14 cellular contexts compared by ENCODE assay signal in the genomic region with DNA sequence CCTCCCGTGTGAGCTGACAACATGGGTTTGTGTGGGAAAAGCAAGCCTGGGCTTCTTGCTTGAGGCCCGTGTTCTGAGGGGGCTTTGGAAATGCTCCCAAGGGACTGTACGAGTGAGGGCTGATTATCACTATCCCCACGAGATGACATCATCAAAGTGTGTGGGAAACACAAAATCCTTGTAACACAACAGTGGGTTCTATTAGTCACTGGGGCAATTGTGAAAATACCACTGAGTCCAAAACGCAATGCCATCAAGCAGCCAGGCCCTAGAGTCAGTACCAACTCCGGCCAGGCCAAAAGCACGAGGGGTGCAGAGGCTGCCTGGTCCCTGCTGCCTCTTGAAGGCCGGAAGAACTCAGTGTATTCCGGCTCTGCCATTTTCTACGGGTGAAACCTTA. TPM values are rescaled to one million over a fixed set of nuclear protein-coding genes. Genes with fewer than 3 reads are reported as not detected.
DNase-seq lines count a peak whose midpoint lies in the region; ATAC-seq, FAIRE-seq and TF ChIP-seq lines count a peak whose summit lies in the region.
"Had no signal": no experiment of that assay in that cellular context is flagged by ENCODE, and none has a peak within 500 bp of the region (broad histone marks: within the 10 kb centered on the region; RNA-seq: fewer than 3 reads in every experiment).

No MANE protein-coding gene starts in this region.

- H2AK5ac ChIP-seq in H1 (ENCODE audit: low read depth, low read length): no peak overlapping the region

- H3K4me1 Mint-ChIP-seq in nephron: peaks cover 71% of the 10 kb centered on the region

- intact Hi-C loops in PC-3 (cut with micrococcal nuclease): no loop called here

- no peak overlapping the region for H3K4ac ChIP-seq in H1 (replicated peaks; ENCODE audit: insufficient read length, low read depth, low read length)

- TF ChIP-seq CTCF in AG10803 (conservative IDR thresholded peaks at IDR 0.05; ENCODE audit: low read length) (no peak), OCI-LY1 (IDR thresholded peaks at IDR 0.05; ENCODE audit: low read length) (no peak), H1 (IDR thresholded peaks at IDR 0.05; ENCODE audit: control extremely low read depth in 1 of 3, insufficient read depth in 1 of 3, low read depth in 1 of 3, low read length in 3 of 3) (no peak), nephron (IDR thresholded peaks at IDR 0.05; ENCODE audit: unreplicated experiment in 3 of 3) (no peak), PC-3 (conservative IDR thresholded peaks at IDR 0.05; ENCODE audit: low read depth, low read length) (no peak), MM.1S (IDR thresholded peaks at IDR 0.05; ENCODE audit: low read length) (no peak)

- peaks cover 4% of the 10 kb centered on the region for H3K4me1 ChIP-seq in OCI-LY1 (ENCODE audit: insufficient read depth, low read length, severe bottlenecking)
- peaks cover 0 to 1% (median 0%) of the 10 kb centered on the region in 4 experiments; a peak in 4 of 7 replicates for H3K4me1 ChIP-seq in H1 (replicated peaks in 1 of 4; ENCODE audit: control insufficient read depth in 3 of 4, insufficient read depth in 4 of 4, low read length in 3 of 4)
- H3K4me1 ChIP-seq in PC-3 (ENCODE audit: insufficient read depth, low read length): no peaks in the 10 kb centered on the region
- peaks cover 3% of the 10 kb centered on the region for H3K4me1 ChIP-seq in MM.1S (ENCODE audit: low read length)

- peak overlapping the region; percentile 6 for H3K27ac ChIP-seq in OCI-LY1 (ENCODE audit: low read depth, low read length, poor library complexity, severe bottlenecking)
- no peak overlapping the region for H3K27ac ChIP-seq in H1 (ENCODE audit: low read depth, low read length)
- H3K27ac ChIP-seq in PC-3 (ENCODE audit: low read length): no peak overlapping the region
- no peak overlapping the region for H3K27ac ChIP-seq in MM.1S (ENCODE audit: low read length)
- H3K27ac ChIP-seq: ascending aorta, C4-2B had no signal

- no peak for ATAC-seq in PC-3
- no peak for ATAC-seq in HG03442 (IDR thresholded peaks at IDR 0.05; ENCODE audit: unreplicated experiment)
- ATAC-seq: HCT116 had no signal

- CTCF ChIA-PET in H1 (lab: Charles Lee; ENCODE audit: partially characterized antibody) (interaction anchor here (0.6 to 2.5 kb wide), 9 partner anchors 8 to 1322 kb away, joined by 3 to 10 read pairs (median 3); no protein-coding TSS in a partner anchor), PC-3 (lab: Charles Lee) (no interaction called here)

- TF ChIP-seq POLR2A in H1 (IDR thresholded peaks at IDR 0.05; ENCODE audit: control extremely low read depth in 1 of 2, low read depth in 2 of 2, low read length in 2 of 2): no peak

- peak overlapping the region; percentile 91 to 98 (median 97) for H3K27ac Mint-ChIP-seq in nephron

- H3K4me3 Mint-ChIP-seq in nephron: no peak overlapping the region

- BruUV-seq in PC-3 (replicated peaks; lab: Mats Ljungman, UMichigan): no TSS peak

- H3K4me3 ChIP-seq in AG10803 (ENCODE audit: low read length) (no peak overlapping the region), OCI-LY1 (ENCODE audit: low read depth, low read length, poor library complexity, severe bottlenecking) (no peak overlapping the region), H1 (ENCODE audit: extremely low read depth in 1 of 4, insufficient read depth in 2 of 4, low read depth in 3 of 4, low read length in 4 of 4) (no peak overlapping the region), PC-3 (ENCODE audit: low read length) (no peak overlapping the region), MM.1S (ENCODE audit: low read length) (no peak overlapping the region), MG63 (no peak overlapping the region)
- H3K4me3 ChIP-seq: ascending aorta had no signal

- no peak for TF ChIP-seq EP300 in H1 (IDR thresholded peaks at IDR 0.05; ENCODE audit: borderline replicate concordance in 1 of 2, low read depth in 2 of 2, low read length in 2 of 2)

- DNase-seq in AG10803 (ENCODE audit: low read depth) (peak; percentile 47), H1 (ENCODE audit: low read depth in 1 of 2, low spot score in 2 of 2) (no peak), PC-3 (no peak), MM.1S (no peak), MG63 (no peak)
- DNase-seq: NCI-H146, NCI-H774, retina had no signal

- H4K8ac ChIP-seq in H1 (ENCODE audit: extremely low read depth, insufficient read depth, low read length): no peak overlapping the region

- peaks cover 39% of the 10 kb centered on the region for H3K36me3 Mint-ChIP-seq in nephron (ENCODE audit: low read depth)

- 85% methylated on average over 10 of the region's 10 CpGs; no CpG with 5 or more reads in 1 of the 2 experiments for WGBS in H1 (ENCODE audit: extremely low coverage in 1 of 2, insufficient coverage in 1 of 2, insufficient read length in 1 of 2, insufficient replicate concordance in 2 of 2, low coverage in 1 of 2, low lambda C conversion rate in 2 of 2, missing lambda C conversion rate in 1 of 2), 2 experiments

- H3K9me3 Mint-ChIP-seq in nephron: no peaks in the 10 kb centered on the region

- no peak overlapping the region for H2BK15ac ChIP-seq in H1 (ENCODE audit: low read length)

- FAIRE-seq in H1 (lab: Jason Lieb, UNC): no peak

- POLR2A ChIA-PET in H1 (lab: Charles Lee; ENCODE audit: partially characterized antibody): interaction anchor here (0.6 to 1.9 kb wide), 3 partner anchors 8 to 115 kb away, joined by 3 to 4 read pairs (median 4); no protein-coding TSS in a partner anchor
- POLR2A ChIA-PET in PC-3 (lab: Charles Lee; ENCODE audit: unreplicated experiment): no interaction called here

- H3K23me2 ChIP-seq in H1 (ENCODE audit: low read depth, low read length): no peaks in the 10 kb centered on the region

- no peak overlapping the region for H3K23ac ChIP-seq in H1 (ENCODE audit: insufficient read length)

- no peak overlapping the region for H3K56ac ChIP-seq in H1 (replicated peaks; ENCODE audit: insufficient read length, low read depth, low read length)

- no peak overlapping the region for H4K5ac ChIP-seq in H1 (ENCODE audit: insufficient read length, low read depth, low read length)

- H3K79me1 ChIP-seq in H1 (ENCODE audit: low read depth, low read length): peaks cover 21% of the 10 kb centered on the region

- H2BK120ac ChIP-seq in H1 (replicated peaks; ENCODE audit: low read depth, low read length): no peak overlapping the region

- no peak overlapping the region for H2BK20ac ChIP-seq in H1 (ENCODE audit: low read length)

- no peak overlapping the region for H3K4me2 ChIP-seq in OCI-LY1 (ENCODE audit: low read length)
- no peak overlapping the region for H3K4me2 ChIP-seq in H1 (ENCODE audit: insufficient read depth in 1 of 2, low read depth in 2 of 2, low read length in 2 of 2)
- no peak overlapping the region for H3K4me2 ChIP-seq in PC-3 (ENCODE audit: low read length)
- H3K4me2 ChIP-seq in MM.1S (ENCODE audit: low read depth, low read length): no peak overlapping the region

- no peaks in the 10 kb centered on the region for H3K9me3 ChIP-seq in OCI-LY1 (ENCODE audit: low read length)
- no peaks in the 10 kb centered on the region for H3K9me3 ChIP-seq in H1 (ENCODE audit: insufficient read depth in 2 of 2, low read depth in 1 of 2, low read length in 1 of 2)
- H3K9me3 ChIP-seq in PC-3 (ENCODE audit: low read length): no peaks in the 10 kb centered on the region
- H3K9me3 ChIP-seq in MM.1S (replicated peaks; ENCODE audit: insufficient read depth, low read length): no peaks in the 10 kb centered on the region
- H3K9me3 ChIP-seq in MG63: no peaks in the 10 kb centered on the region
- H3K9me3 ChIP-seq: ascending aorta had no signal

- H2AFZ ChIP-seq in OCI-LY1 (ENCODE audit: low read length) (no peak overlapping the region), H1 (ENCODE audit: low read length) (no peak overlapping the region), PC-3 (ENCODE audit: low read length) (no peak overlapping the region), MM.1S (ENCODE audit: low read length) (no peak overlapping the region)

- H3K9ac ChIP-seq in OCI-LY1 (ENCODE audit: low read length): no peak overlapping the region
- H3K9ac ChIP-seq in H1 (replicated peaks in 1 of 4; ENCODE audit: extremely low read depth in 1 of 4, low read depth in 3 of 4, low read length in 3 of 4): 0 out of 7 replicates have a peak overlapping the region, but pooled peaks of 1 of the 4 experiments have one; percentile 11
- no peak overlapping the region for H3K9ac ChIP-seq in PC-3 (ENCODE audit: low read length)
- H3K9ac ChIP-seq in MM.1S (ENCODE audit: low read length): no peak overlapping the region

- H3K9me2 ChIP-seq in OCI-LY1 (ENCODE audit: low read depth, low read length) (no peaks in the 10 kb centered on the region), PC-3 (replicated peaks; ENCODE audit: low read length) (no peaks in the 10 kb centered on the region), MM.1S (replicated peaks; ENCODE audit: insufficient read depth, low read length) (no peaks in the 10 kb centered on the region)

- H3K18ac ChIP-seq in H1 (ENCODE audit: extremely low read depth, low read length): no peak overlapping the region

- H4K20me1 ChIP-seq in OCI-LY1 (ENCODE audit: insufficient read depth, low read length): no peaks in the 10 kb centered on the region
- H4K20me1 ChIP-seq in H1 (replicated peaks in 1 of 2; ENCODE audit: control insufficient read depth in 1 of 2, insufficient read depth in 2 of 2, low read length in 2 of 2): peaks cover 30 to 35% of the 10 kb centered on the region in 2 experiments
- H4K20me1 ChIP-seq in PC-3 (ENCODE audit: low read length): peaks cover 13% of the 10 kb centered on the region; the same call in 1 of the 2 replicates
- 0 out of 2 replicates have a peak, but pooled peaks cover 3% of the 10 kb centered on the region for H4K20me1 ChIP-seq in MM.1S (ENCODE audit: insufficient read depth, low read length)

- peaks cover 43% of the 10 kb centered on the region for H3K36me3 ChIP-seq in OCI-LY1 (ENCODE audit: insufficient read depth, low read length)
- H3K36me3 ChIP-seq in H1 (ENCODE audit: control insufficient read depth in 2 of 4, insufficient read depth in 4 of 4, low read length in 3 of 4): peaks cover 0 to 21% (median 9%) of the 10 kb centered on the region in 4 experiments; a peak in 5 of 8 replicates
- H3K36me3 ChIP-seq in PC-3 (ENCODE audit: low read depth, low read length): peaks cover 40% of the 10 kb centered on the region
- peaks cover 4% of the 10 kb centered on the region; the same call in 1 of the 2 replicates for H3K36me3 ChIP-seq in MM.1S (replicated peaks; ENCODE audit: insufficient read depth, low read length)
- no peaks in the 10 kb centered on the region; the same call in 1 of the 2 replicates for H3K36me3 ChIP-seq in MG63

- H3K79me2 ChIP-seq in OCI-LY1 (ENCODE audit: insufficient read depth, low read length): no peaks in the 10 kb centered on the region; the same call in 1 of the 2 replicates
- H3K79me2 ChIP-seq in H1 (ENCODE audit: control insufficient read depth in 1 of 2, insufficient read depth in 2 of 2, low read length in 2 of 2): peaks cover 0 to 61% of the 10 kb centered on the region in 2 experiments; a peak in 3 of 4 replicates
- H3K79me2 ChIP-seq in PC-3 (ENCODE audit: low read length): peaks cover 63% of the 10 kb centered on the region
- H3K79me2 ChIP-seq in MM.1S (ENCODE audit: low read length): peaks cover 94% of the 10 kb centered on the region

- H3K14ac ChIP-seq in H1 (ENCODE audit: insufficient read length): no peak overlapping the region

- H3K27me3 Mint-ChIP-seq in nephron (ENCODE audit: low read depth): no peaks in the 10 kb centered on the region

- no peak overlapping the region for H4K91ac ChIP-seq in H1 (replicated peaks; ENCODE audit: insufficient read length, low read length)

- H3F3A ChIP-seq in OCI-LY1 (ENCODE audit: insufficient read depth, low read length): no peaks in the 10 kb centered on the region
- H3F3A ChIP-seq in PC-3 (ENCODE audit: low read length, unreplicated experiment): no peaks in the 10 kb centered on the region
- H3F3A ChIP-seq in MM.1S (ENCODE audit: insufficient read depth, low read length): peaks cover 2% of the 10 kb centered on the region; the same call in 1 of the 2 replicates

- H2BK12ac ChIP-seq in H1 (ENCODE audit: low read depth, low read length): no peak overlapping the region

- no peak for TF ChIP-seq RAD21 in H1 (IDR thresholded peaks at IDR 0.05 in 1 of 2, conservative IDR thresholded peaks at IDR 0.05 in 1 of 2; ENCODE audit: low read depth in 2 of 2, low read length in 2 of 2)

- H2BK5ac ChIP-seq in H1 (ENCODE audit: low read depth, low read length): 0 out of 2 replicates have a peak overlapping the region, but pooled peaks have one; percentile 24

- no peaks in the 10 kb centered on the region for H3K27me3 ChIP-seq in OCI-LY1 (ENCODE audit: insufficient read depth, low read length)
- H3K27me3 ChIP-seq in H1 (replicated peaks in 1 of 4; ENCODE audit: control insufficient read depth in 3 of 4, extremely low read depth in 1 of 4, insufficient read depth in 3 of 4, low read length in 3 of 4): no peaks in the 10 kb centered on the region
- H3K27me3 ChIP-seq in PC-3 (ENCODE audit: low read length): no peaks in the 10 kb centered on the region
- no peaks in the 10 kb centered on the region for H3K27me3 ChIP-seq in MM.1S (replicated peaks; ENCODE audit: insufficient read depth, low read length)
- no peaks in the 10 kb centered on the region for H3K27me3 ChIP-seq in MG63
- H3K27me3 ChIP-seq: ascending aorta had no signal

RNA-seq across cellular contexts. Expression of gene CAPS, which starts 29.6 kb away (rescaled TPM):
- 1.8 and 2.1 TPM in 2 replicates for total RNA-seq in H1 (2021; fragmentation: NEBNext Ultra II Directional; extraction: Animal tissue kit (Norgen Biotek cat#: 25700))
- 2.4 and 4.2 TPM in 2 replicates for polyA plus RNA-seq in H1 (2011; rRNA removed)
- 4.2 TPM for polyA plus RNA-seq in H1 (2011; cell fraction: cytosol; rRNA removed)
- polyA plus RNA-seq in H1 (2011; cell fraction: nucleus; rRNA removed): 8.2 TPM
- 1.9 to 3.7 TPM (median 2.8 TPM) in 4 replicates for polyA plus RNA-seq in H1 (2012, experiment 1 of 2)
- polyA plus RNA-seq in H1 (2012, experiment 2 of 2): 1.7 TPM
- 2.1 TPM for polyA plus RNA-seq in H1 (2013, experiment 1 of 2)
- polyA plus RNA-seq in H1 (2013, experiment 2 of 2): 1.4 TPM
- 0.24 and 0.47 TPM in 2 replicates for polyA minus RNA-seq in H1 (2011; rRNA and poly(A)+ RNA removed)
- 0.66 TPM for polyA minus RNA-seq in H1 (2011; cell fraction: cytosol; rRNA and poly(A)+ RNA removed)
- 1.1 TPM for polyA minus RNA-seq in H1 (2011; cell fraction: nucleus; rRNA and poly(A)+ RNA removed)
- total RNA-seq in PC-3 (2014; rRNA removed): 255 and 280 TPM in 2 replicates
- total RNA-seq in MG63 (2014; rRNA removed; shearing (Covaris generic); ENCODE audit: low replicate concordance): 0.30 and 0.36 TPM in 2 replicates

RNA-seq across cellular contexts. Expression of gene RANBP3, which starts 34.3 kb away (rescaled TPM):
- 87.0 and 95.4 TPM in 2 replicates for total RNA-seq in H1 (2021; fragmentation: NEBNext Ultra II Directional; extraction: Animal tissue kit (Norgen Biotek cat#: 25700))
- 122 and 159 TPM in 2 replicates for polyA plus RNA-seq in H1 (2011; rRNA removed)
- polyA plus RNA-seq in H1 (2011; cell fraction: cytosol; rRNA removed): 120 TPM
- 149 TPM for polyA plus RNA-seq in H1 (2011; cell fraction: nucleus; rRNA removed)
- polyA plus RNA-seq in H1 (2012, experiment 1 of 2): 62.4 to 96.0 TPM (median 89.7 TPM) in 4 replicates
- 57.9 TPM for polyA plus RNA-seq in H1 (2012, experiment 2 of 2)
- 102 TPM for polyA plus RNA-seq in H1 (2013, experiment 1 of 2)
- polyA plus RNA-seq in H1 (2013, experiment 2 of 2): 98.7 TPM
- 52.2 and 53.3 TPM in 2 replicates for polyA minus RNA-seq in H1 (2011; rRNA and poly(A)+ RNA removed)
- polyA minus RNA-seq in H1 (2011; cell fraction: cytosol; rRNA and poly(A)+ RNA removed): 65.6 TPM
- polyA minus RNA-seq in H1 (2011; cell fraction: nucleus; rRNA and poly(A)+ RNA removed): 34.1 TPM
- total RNA-seq in PC-3 (2014; rRNA removed): 114 and 153 TPM in 2 replicates
- total RNA-seq in MG63 (2014; rRNA removed; shearing (Covaris generic); ENCODE audit: low replicate concordance): 43.4 and 54.4 TPM in 2 replicates

RNA-seq across cellular contexts. Expression of gene VMAC, which starts 39.0 kb away (rescaled TPM):
- total RNA-seq in H1 (2021; fragmentation: NEBNext Ultra II Directional; extraction: Animal tissue kit (Norgen Biotek cat#: 25700)): 1.2 and 1.3 TPM in 2 replicates
- polyA plus RNA-seq in H1 (2011; rRNA removed): 2.2 and 3.9 TPM in 2 replicates
- 3.9 TPM for polyA plus RNA-seq in H1 (2011; cell fraction: cytosol; rRNA removed)
- 5.9 TPM for polyA plus RNA-seq in H1 (2011; cell fraction: nucleus; rRNA removed)
- polyA plus RNA-seq in H1 (2012, experiment 1 of 2): 1.3 to 2.1 TPM (median 1.8 TPM) in 4 replicates
- 1.1 TPM for polyA plus RNA-seq in H1 (2012, experiment 2 of 2)
- 1.2 TPM for polyA plus RNA-seq in H1 (2013, experiment 1 of 2)
- polyA plus RNA-seq in H1 (2013, experiment 2 of 2): 1.5 TPM
- 0.56 and 1.1 TPM in 2 replicates for polyA minus RNA-seq in H1 (2011; rRNA and poly(A)+ RNA removed)
- 2.6 TPM for polyA minus RNA-seq in H1 (2011; cell fraction: cytosol; rRNA and poly(A)+ RNA removed)
- 2.6 TPM for polyA minus RNA-seq in H1 (2011; cell fraction: nucleus; rRNA and poly(A)+ RNA removed)
- 7.8 and 8.3 TPM in 2 replicates for total RNA-seq in PC-3 (2014; rRNA removed)
- 1.8 and 4.5 TPM in 2 replicates for total RNA-seq in MG63 (2014; rRNA removed; shearing (Covaris generic); ENCODE audit: low replicate concordance)

RNA-seq across cellular contexts. Expression of gene NDUFA11, which starts 40.0 kb away (rescaled TPM):
- 205 and 206 TPM in 2 replicates for total RNA-seq in H1 (2021; fragmentation: NEBNext Ultra II Directional; extraction: Animal tissue kit (Norgen Biotek cat#: 25700))
- polyA plus RNA-seq in H1 (2011; rRNA removed): 1,037 and 1,353 TPM in 2 replicates
- 521 TPM for polyA plus RNA-seq in H1 (2011; cell fraction: cytosol; rRNA removed)
- polyA plus RNA-seq in H1 (2011; cell fraction: nucleus; rRNA removed): 400 TPM
- polyA plus RNA-seq in H1 (2012, experiment 1 of 2): 90.6 to 331 TPM (median 298 TPM) in 4 replicates
- polyA plus RNA-seq in H1 (2012, experiment 2 of 2): 720 TPM
- polyA plus RNA-seq in H1 (2013, experiment 1 of 2): 258 TPM
- polyA plus RNA-seq in H1 (2013, experiment 2 of 2): 272 TPM
- 28.0 and 42.3 TPM in 2 replicates for polyA minus RNA-seq in H1 (2011; rRNA and poly(A)+ RNA removed)
- polyA minus RNA-seq in H1 (2011; cell fraction: cytosol; rRNA and poly(A)+ RNA removed): 42.3 TPM
- polyA minus RNA-seq in H1 (2011; cell fraction: nucleus; rRNA and poly(A)+ RNA removed): 35.8 TPM
- total RNA-seq in PC-3 (2014; rRNA removed): 556 and 669 TPM in 2 replicates
- total RNA-seq in MG63 (2014; rRNA removed; shearing (Covaris generic); ENCODE audit: low replicate concordance): 105 and 257 TPM in 2 replicates

Comparison
In these comparisons a context has a peak if more than half of its experiments do, and no peak if none do; other contexts are left out.
1. RNA of gene CAPS, which starts 29.6 kb away (total RNA-seq): 255 to 280 TPM in PC-3; 1.8 to 2.1 TPM in H1 and 0.30 to 0.36 TPM in MG63; every median in the first group is over 10 times any median in the second.